In the genomic region with DNA sequence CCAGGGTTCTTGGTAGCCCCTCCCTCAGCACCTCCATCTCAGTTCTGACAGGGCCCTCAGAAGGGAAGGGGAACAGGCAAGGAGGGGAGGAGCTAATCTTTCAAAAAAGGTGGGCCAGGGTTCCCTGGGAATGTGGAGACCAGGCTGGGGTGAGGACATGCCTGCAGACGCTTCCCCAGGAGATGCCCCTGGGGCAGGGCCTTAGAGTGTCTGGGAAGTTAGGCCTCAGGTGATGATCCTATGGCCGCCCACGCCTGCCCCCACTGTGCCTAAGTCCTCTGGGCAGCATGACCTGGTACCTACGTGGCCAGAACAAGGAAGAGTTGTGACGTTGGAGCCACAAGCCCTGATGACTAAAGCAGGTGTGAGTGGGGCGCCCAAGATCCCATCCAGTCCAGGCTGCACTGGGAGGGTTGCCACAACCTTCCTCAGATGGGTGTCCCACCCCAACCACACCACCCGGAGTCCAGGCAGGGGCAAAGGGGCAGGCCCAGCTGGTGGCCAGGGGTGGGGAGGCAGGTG, we compare ENCODE assay signal across 1 cellular context.
TF ChIP-seq lines count a peak whose summit lies in the region.

No MANE protein-coding gene starts in this region.

TF ChIP-seq in IMR-90, 13 proteins besides CTCF, POLR2A, EP300 and RAD21:
- TF ChIP-seq MAZ (IDR thresholded peaks at IDR 0.05; ENCODE audit: borderline replicate concordance, low read depth, low read length): no peak
